ENCODE assay signal across 21 cellular contexts in genomic region chr6:23656826-23657225, GRCh38.
"Had no signal": no experiment of that assay in that cellular context is flagged by ENCODE, and none has a peak within 500 bp of the region (broad histone marks: within the 10 kb centered on the region; RNA-seq: fewer than 3 reads in every experiment).

No MANE protein-coding gene starts in this region.

- DNase-seq: activated CD8-positive, alpha-beta memory T cell treated with anti-CD3 and anti-CD28 coated beads for 24 hours; activated CD8-positive, alpha-beta memory T cell treated with anti-CD3 and anti-CD28 coated beads, Interleukin-2, amount 50 U/mL, for 4 hours; activated T-cell treated with anti-CD3 and anti-CD28 coated beads, Interleukin-2, amount 50 U/mL, for 24 hours; adrenal gland; central memory CD4-positive, alpha-beta T cell; effector memory CD4-positive, alpha-beta T cell; foreskin keratinocyte; immature natural killer cell; left ventricle myocardium inferior; natural killer cell; stimulated activated CD4-positive, alpha-beta T cell treated with anti-CD3 and anti-CD28 coated beads, Interleukin-15, amount 100 ng/mL, for 24 hours; stimulated activated CD8-positive, alpha-beta memory T cell treated with anti-CD3 and anti-CD28 coated beads, Interleukin-4, amount 100 ng/mL, for 48 hours; stimulated activated naive B cell treated with anti-CD40 and anti-IgM and Interleukin-4, amounts not matched to agents 10 μg/mL and 1 μg/mL and 100 μg/mL, for 72 hours; transverse colon; uterus had no signal

- H3K4me1 Mint-ChIP-seq: activated T-helper 17 cell treated with anti-CD3 and anti-CD28 coated beads, Interleukin-2, amount 50 U/mL, for 72 hours; immature natural killer cell; natural killer cell; stimulated activated naive B cell treated with anti-CD40 and anti-IgM and Interleukin-4, amounts not matched to agents 10 μg/mL and 1 μg/mL and 100 μg/mL, for 72 hours had no signal

- H3K36me3 Mint-ChIP-seq: activated naive CD8-positive, alpha-beta T cell; immature natural killer cell; natural killer cell; stimulated activated naive B cell treated with anti-CD40 and anti-IgM and Interleukin-4, amounts not matched to agents 10 μg/mL and 1 μg/mL and 100 μg/mL, for 72 hours had no signal

- H3K36me3 ChIP-seq: adrenal gland, ascending aorta, left ventricle myocardium inferior, transverse colon, uterus had no signal

- H3K9me3 ChIP-seq: adrenal gland, ascending aorta, left ventricle myocardium inferior, transverse colon, uterus had no signal

- H3K9me3 Mint-ChIP-seq: activated T-cell treated with anti-CD3 and anti-CD28 coated beads, Interleukin-2, amount 50 U/mL, for 24 hours; stimulated activated naive B cell treated with anti-CD40 and anti-IgM and Interleukin-4, amounts not matched to agents 10 μg/mL and 1 μg/mL and 100 μg/mL, for 72 hours; T-helper 2 cell treated with Interferon-gamma antibody and Interleukin-4, amounts not matched to agents 5 μg/mL and 100 μg/mL, for 36 hours had no signal

- H3K27ac Mint-ChIP-seq: activated naive CD8-positive, alpha-beta T cell; activated T-cell treated with anti-CD3 and anti-CD28 coated beads, Interleukin-2, amount 50 U/mL, for 24 hours; activated T-helper 17 cell treated with anti-CD3 and anti-CD28 coated beads, Interleukin-2, amount 50 U/mL, for 72 hours; immature natural killer cell; natural killer cell; stimulated activated naive B cell treated with anti-CD40 and anti-IgM and Interleukin-4, amounts not matched to agents 10 μg/mL and 1 μg/mL and 100 μg/mL, for 72 hours; T-helper 2 cell treated with Interferon-gamma antibody and Interleukin-4, amounts not matched to agents 5 μg/mL and 100 μg/mL, for 36 hours had no signal

- H3K27me3 Mint-ChIP-seq: activated naive CD8-positive, alpha-beta T cell; activated T-cell treated with anti-CD3 and anti-CD28 coated beads, Interleukin-2, amount 50 U/mL, for 24 hours; activated T-helper 17 cell treated with anti-CD3 and anti-CD28 coated beads, Interleukin-2, amount 50 U/mL, for 72 hours; stimulated activated naive B cell treated with anti-CD40 and anti-IgM and Interleukin-4, amounts not matched to agents 10 μg/mL and 1 μg/mL and 100 μg/mL, for 72 hours had no signal

- H3K27ac ChIP-seq: adrenal gland, ascending aorta, foreskin keratinocyte, left ventricle myocardium inferior, transverse colon, uterus, VCaP had no signal

- H3K4me3 ChIP-seq: adrenal gland, ascending aorta, left ventricle myocardium inferior, transverse colon, uterus had no signal

- H3K27me3 ChIP-seq: adrenal gland, ascending aorta, foreskin keratinocyte, transverse colon, uterus had no signal

- H3K4me3 Mint-ChIP-seq: activated naive CD8-positive, alpha-beta T cell; activated T-cell treated with anti-CD3 and anti-CD28 coated beads, Interleukin-2, amount 50 U/mL, for 24 hours; activated T-helper 17 cell treated with anti-CD3 and anti-CD28 coated beads, Interleukin-2, amount 50 U/mL, for 72 hours; immature natural killer cell; natural killer cell; stimulated activated naive B cell treated with anti-CD40 and anti-IgM and Interleukin-4, amounts not matched to agents 10 μg/mL and 1 μg/mL and 100 μg/mL, for 72 hours; T-helper 2 cell treated with Interferon-gamma antibody and Interleukin-4, amounts not matched to agents 5 μg/mL and 100 μg/mL, for 36 hours had no signal

- ATAC-seq: activated T-helper 17 cell treated with anti-CD3 and anti-CD28 coated beads, Interleukin-2, amount 50 U/mL, for 72 hours; foreskin keratinocyte; natural killer cell; sciatic nerve; stimulated activated naive B cell treated with anti-CD40 and anti-IgM and Interleukin-4, amounts not matched to agents 10 μg/mL and 1 μg/mL and 100 μg/mL, for 72 hours had no signal

- H3K4me1 ChIP-seq: adrenal gland, ascending aorta, foreskin keratinocyte, left ventricle myocardium inferior, transverse colon, uterus had no signal
